Comparison of ENCODE assay signal across 14 cellular contexts in the genomic region with DNA sequence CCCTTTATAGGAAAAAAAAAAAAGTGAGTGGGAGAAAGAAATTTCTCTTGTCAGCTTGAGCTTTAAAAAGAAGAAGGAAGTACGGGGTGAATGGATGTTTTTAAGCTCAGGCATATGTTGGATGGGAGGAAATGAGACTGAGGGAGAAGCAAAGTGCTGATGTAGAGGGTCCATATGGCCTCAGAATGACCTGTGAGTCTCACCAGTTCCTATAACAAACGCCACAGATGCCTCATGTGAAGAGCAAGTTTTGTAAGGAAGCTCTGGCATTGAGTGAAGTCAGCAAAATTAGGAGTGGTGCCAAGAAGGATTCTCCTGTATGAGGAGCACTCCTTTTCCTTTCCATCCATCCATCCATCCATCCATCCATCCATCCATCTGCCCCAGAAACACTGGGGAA.
DNase-seq lines count a peak whose midpoint lies in the region; ATAC-seq and TF ChIP-seq lines count a peak whose summit lies in the region.
"Had no signal": no experiment of that assay in that cellular context is flagged by ENCODE, and none has a peak within 500 bp of the region (broad histone marks: within the 10 kb centered on the region; RNA-seq: fewer than 3 reads in every experiment).

No MANE protein-coding gene starts in this region.

- ATAC-seq in GM18511 (IDR thresholded peaks at IDR 0.05; ENCODE audit: unreplicated experiment) (no peak), GM21367 (IDR thresholded peaks at IDR 0.05; ENCODE audit: unreplicated experiment) (no peak), GM21423 (IDR thresholded peaks at IDR 0.05; ENCODE audit: unreplicated experiment) (no peak)
- ATAC-seq: left lobe of liver had no signal

- H3K27me3 ChIP-seq in ascending aorta, result no peaks in the 10 kb centered on the region

- peak overlapping the region; percentile 60 for H3K27ac Mint-ChIP-seq in activated naive CD4-positive, alpha-beta T cell treated with anti-CD3 and anti-CD28 coated beads, Interleukin-2, amount 50 U/mL, for 24 hours

- no peaks in the 10 kb centered on the region for H3K9me3 Mint-ChIP-seq in activated naive CD4-positive, alpha-beta T cell treated with anti-CD3 and anti-CD28 coated beads, Interleukin-2, amount 50 U/mL, for 24 hours

- intact Hi-C loops in ascending aorta (cut with DNase I), result loop anchor here (5.0 to 10.0 kb wide), 3 partner anchors 113 to 690 kb away; a partner anchor contains a TSS

- no peaks in the 10 kb centered on the region for H3K27me3 Mint-ChIP-seq in activated naive CD4-positive, alpha-beta T cell treated with anti-CD3 and anti-CD28 coated beads, Interleukin-2, amount 50 U/mL, for 24 hours

- H3K4me3 Mint-ChIP-seq in activated naive CD4-positive, alpha-beta T cell treated with anti-CD3 and anti-CD28 coated beads, Interleukin-2, amount 50 U/mL, for 24 hours, result no peak overlapping the region

- H3K9me3 ChIP-seq in ascending aorta, result no peaks in the 10 kb centered on the region

- no peaks in the 10 kb centered on the region for H3K36me3 ChIP-seq in ascending aorta

- H3K36me3 Mint-ChIP-seq in activated naive CD4-positive, alpha-beta T cell treated with anti-CD3 and anti-CD28 coated beads, Interleukin-2, amount 50 U/mL, for 24 hours, result peaks cover 1% of the 10 kb centered on the region

- peaks cover under 1 to 4% of the 10 kb centered on the region in 2 donors for H3K4me1 ChIP-seq in ascending aorta

- H3K4me1 Mint-ChIP-seq in activated naive CD4-positive, alpha-beta T cell treated with anti-CD3 and anti-CD28 coated beads, Interleukin-2, amount 50 U/mL, for 24 hours, result peaks cover 52% of the 10 kb centered on the region

- H3K27ac ChIP-seq in ascending aorta (peak overlapping the region; percentile 13 to 22), temporal lobe (ENCODE audit: low read depth, low read length) (peak overlapping the region; percentile 23)
- H3K27ac ChIP-seq: VCaP had no signal

- TF ChIP-seq CTCF in ascending aorta (IDR thresholded peaks at IDR 0.05), result no peak

- H3K4me3 ChIP-seq in ascending aorta, result no peak overlapping the region

- no peak for DNase-seq in activated naive CD4-positive, alpha-beta T cell (lab: John Stamatoyannopoulos, UW)
- DNase-seq in ascending aorta (ENCODE audit: low spot score in 2 of 2), result no peak
- peak; percentile 38 for DNase-seq in iris pigment epithelial cell (ENCODE audit: low read depth)
- DNase-seq: activated CD8-positive, alpha-beta memory T cell treated with anti-CD3 and anti-CD28 coated beads, Interleukin-2, amount 50 U/mL, for 48 hours; effector memory CD4-positive, alpha-beta T cell; MM.1S; NCI-H446 treated with DMSO at 0.1 percent for 48 hours had no signal
